In the genomic region with DNA sequence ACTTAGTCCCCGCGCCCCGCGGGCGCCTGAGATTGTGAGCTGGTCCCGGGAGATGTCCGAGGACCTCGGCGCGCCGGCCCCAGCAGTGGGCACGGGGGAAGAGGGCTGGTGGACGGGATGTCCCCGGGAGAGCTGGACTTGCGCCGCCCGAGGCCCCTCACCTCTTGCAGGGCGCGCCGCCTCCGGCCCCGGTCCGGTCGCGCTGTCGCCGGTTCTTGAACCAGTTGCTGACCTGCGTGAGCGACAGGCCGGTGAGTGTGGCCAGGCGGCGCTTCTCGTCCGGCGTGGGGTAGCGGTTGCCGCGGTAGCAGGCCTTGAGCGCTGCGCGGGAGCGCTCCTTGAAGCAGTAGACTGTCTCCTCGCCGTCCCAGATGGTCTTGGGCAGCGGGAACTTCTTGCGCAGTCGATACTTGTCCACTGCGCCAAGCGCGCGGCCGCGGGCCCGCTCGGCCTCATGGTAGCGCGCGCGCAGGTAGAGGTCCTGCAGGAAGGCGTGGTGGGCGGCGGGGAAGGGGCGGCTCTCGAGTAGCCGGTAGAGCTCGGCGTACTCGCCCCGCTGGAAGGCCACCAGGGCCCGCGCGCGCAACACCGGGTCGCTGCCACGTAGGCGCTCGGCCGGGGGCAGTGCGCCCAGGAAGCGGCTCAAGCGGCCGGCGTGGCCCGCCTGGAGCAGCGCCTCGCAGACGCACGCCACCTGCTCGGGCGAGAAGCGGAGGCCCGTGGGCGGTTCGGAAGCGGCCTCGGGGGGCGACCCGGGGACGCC, we compare ENCODE assay signal across 8 cellular contexts. TPM values are rescaled to one million over a fixed set of nuclear protein-coding genes. Genes with fewer than 3 reads are reported as not detected.
A peak's percentile ranks its signal among the peaks of the same experiment; 100 is the strongest.
DNase-seq lines count a peak whose midpoint lies in the region; ATAC-seq and TF ChIP-seq lines count a peak whose summit lies in the region.

No MANE protein-coding gene starts in this region.

- H3K9me3 ChIP-seq in body of pancreas: no peaks in the 10 kb centered on the region
- H3K9me3 ChIP-seq in iPS-20b (ENCODE audit: insufficient read depth, low read depth, low read length): no peaks in the 10 kb centered on the region
- no peaks in the 10 kb centered on the region for H3K9me3 ChIP-seq in skeletal muscle tissue (ENCODE audit: control insufficient read depth in 3 of 3, low read length in 3 of 3)

- 1% methylated on average over 98 of the region's 100 CpGs; no CpG with 5 or more reads in 1 of the 2 donors for WGBS in body of pancreas, 2 donors

- peak overlapping the region; percentile 93 to 98 (median 98) for H3K27ac ChIP-seq in body of pancreas
- H3K27ac ChIP-seq in iPS-20b (ENCODE audit: low read length): no peak overlapping the region
- peak overlapping the region; percentile 93 for H3K27ac ChIP-seq in skeletal muscle tissue (ENCODE audit: low read depth, low read length)

- H3K27ac Mint-ChIP-seq in activated CD4-positive, alpha-beta T cell treated with anti-CD3 and anti-CD28 coated beads, Interleukin-2, amount 10 ng/mL, durations not matched to agents 24 days and 14 days: no peak overlapping the region

- peak; percentile 6 for ATAC-seq in body of pancreas

- H3K36me3 ChIP-seq in body of pancreas (replicated peaks in 1 of 2; ENCODE audit: insufficient read depth in 1 of 2, low read depth in 2 of 2) (no peaks in the 10 kb centered on the region), iPS-20b (ENCODE audit: insufficient read depth, low read depth, low read length) (0 out of 2 replicates have a peak, but pooled peaks cover 1% of the 10 kb centered on the region), skeletal muscle tissue (ENCODE audit: control insufficient read depth in 3 of 3, insufficient read depth in 3 of 3, low read length in 3 of 3) (peaks cover 6 to 15% (median 14%) of the 10 kb centered on the region in 3 donors)

- TF ChIP-seq CTCF in body of pancreas (IDR thresholded peaks at IDR 0.05): no peak

- H3K4me1 ChIP-seq in body of pancreas (peaks cover 69% of the 10 kb centered on the region), iPS-20b (ENCODE audit: insufficient read depth, low read length) (peaks cover 16% of the 10 kb centered on the region; the same call in 1 of the 2 replicates), skeletal muscle tissue (ENCODE audit: control insufficient read depth in 3 of 3, insufficient read depth in 3 of 3, low read length in 3 of 3) (peaks cover 46 to 73% (median 53%) of the 10 kb centered on the region in 3 donors)

- peaks cover 12% of the 10 kb centered on the region for H3K4me1 Mint-ChIP-seq in activated CD4-positive, alpha-beta T cell treated with anti-CD3 and anti-CD28 coated beads, Interleukin-2, amount 10 ng/mL, durations not matched to agents 24 days and 14 days

- peaks cover 25% of the 10 kb centered on the region for H3K27me3 Mint-ChIP-seq in activated CD4-positive, alpha-beta T cell treated with anti-CD3 and anti-CD28 coated beads, Interleukin-2, amount 10 ng/mL, durations not matched to agents 24 days and 14 days

- no peaks in the 10 kb centered on the region for H3K9me3 Mint-ChIP-seq in activated CD4-positive, alpha-beta T cell treated with anti-CD3 and anti-CD28 coated beads, Interleukin-2, amount 10 ng/mL, durations not matched to agents 24 days and 14 days

- H3K9ac ChIP-seq in iPS-20b (ENCODE audit: low read depth, low read length): peak overlapping the region; percentile 100; the same call in 1 of the 2 replicates
- peak overlapping the region; percentile 81 to 92 (median 90) for H3K9ac ChIP-seq in skeletal muscle tissue (ENCODE audit: low read depth in 1 of 3, low read length in 3 of 3)

- H3K4me3 ChIP-seq in body of pancreas (peak overlapping the region; percentile 60 to 80), iPS-20b (ENCODE audit: low read length) (peak overlapping the region; percentile 96), skeletal muscle tissue (ENCODE audit: low read length in 3 of 3) (peak overlapping the region; percentile 79 to 91 (median 87))

- DNase-seq in activated CD4-positive, alpha-beta T cell treated with anti-CD3 and anti-CD28 coated beads, Interleukin-2, amount 10 ng/mL, durations not matched to agents 24 days and 14 days: peak; percentile 81
- no peak for DNase-seq in activated CD4-positive, alpha-beta T cell treated with anti-CD3 and anti-CD28 coated beads, Interleukin-2, amount 50 U/mL, for 1 hour
- DNase-seq in NCI-H446 treated with DMSO at 0.1 percent for 48 hours (lab: John Stamatoyannopoulos, UW): peak; percentile 11
- peak; percentile 80 to 86 (median 85) for DNase-seq in body of pancreas
- DNase-seq in cerebellar nuclear complex (lab: John Stamatoyannopoulos, UW): no peak
- no peak for DNase-seq in NK-92 treated with Interleukin-12 subunit alpha and Interleukin-12 subunit beta, amount 100 ng/mL, for 24 hours (lab: John Stamatoyannopoulos, UW)

- H3K27me3 ChIP-seq in body of pancreas (no peaks in the 10 kb centered on the region), iPS-20b (ENCODE audit: insufficient read depth, low read length) (no peaks in the 10 kb centered on the region; the same call in 1 of the 2 replicates), skeletal muscle tissue (ENCODE audit: control insufficient read depth in 3 of 3, insufficient read depth in 3 of 3, low read length in 3 of 3) (no peaks in the 10 kb centered on the region)

- H3K4me3 Mint-ChIP-seq in activated CD4-positive, alpha-beta T cell treated with anti-CD3 and anti-CD28 coated beads, Interleukin-2, amount 10 ng/mL, durations not matched to agents 24 days and 14 days: peak overlapping the region; percentile 75

- TF ChIP-seq POLR2A in body of pancreas (IDR thresholded peaks at IDR 0.05): peak; percentile 57 to 75 (median 74)

- intact Hi-C loops in activated CD4-positive, alpha-beta T cell treated with anti-CD3 and anti-CD28 coated beads, Interleukin-2, amount 10 ng/mL, durations not matched to agents 24 days and 14 days (cut with micrococcal nuclease): loop anchor here (2.0 kb wide), 1 partner anchor 37 kb away; a partner anchor contains a TSS
- intact Hi-C loops in body of pancreas (cut with DNase I): no loop called here

- no peaks in the 10 kb centered on the region for H3K36me3 Mint-ChIP-seq in activated CD4-positive, alpha-beta T cell treated with anti-CD3 and anti-CD28 coated beads, Interleukin-2, amount 10 ng/mL, durations not matched to agents 24 days and 14 days (ENCODE audit: low read depth)

RNA-seq across cellular contexts. Expression of a gene that starts 1.0 kb away (rescaled TPM):
- total RNA-seq in activated CD4-positive, alpha-beta T cell treated with anti-CD3 and anti-CD28 coated beads, Interleukin-2, amount 10 ng/mL, durations not matched to agents 24 days and 14 days: 4.3 and 4.8 TPM in 2 replicates
- total RNA-seq in body of pancreas: 10 to 100 TPM; 21.0 to 60.3 TPM
- total RNA-seq in skeletal muscle tissue: 8.4 TPM

RNA-seq across cellular contexts. Expression of a gene that starts 14.2 kb away (rescaled TPM):
- 16.9 and 19.7 TPM in 2 replicates for total RNA-seq in activated CD4-positive, alpha-beta T cell treated with anti-CD3 and anti-CD28 coated beads, Interleukin-2, amount 10 ng/mL, durations not matched to agents 24 days and 14 days
- total RNA-seq in body of pancreas (10 to 100 TPM; 57.9 to 81.4 TPM), skeletal muscle tissue (160 TPM)

RNA-seq across cellular contexts. Expression of a gene that starts 24.6 kb away (rescaled TPM):
- 49.6 and 50.7 TPM in 2 replicates for total RNA-seq in activated CD4-positive, alpha-beta T cell treated with anti-CD3 and anti-CD28 coated beads, Interleukin-2, amount 10 ng/mL, durations not matched to agents 24 days and 14 days
- total RNA-seq in body of pancreas (10 to 100 TPM; 19.7 to 20.4 TPM), skeletal muscle tissue (20.4 TPM)

RNA-seq across cellular contexts. Expression of a gene that starts 34.8 kb away (rescaled TPM):
- total RNA-seq in activated CD4-positive, alpha-beta T cell treated with anti-CD3 and anti-CD28 coated beads, Interleukin-2, amount 10 ng/mL, durations not matched to agents 24 days and 14 days: not detected in 2 replicates
- not detected for total RNA-seq in body of pancreas
- total RNA-seq in skeletal muscle tissue: not detected

RNA-seq across cellular contexts. Expression of a gene that starts 37.4 kb away (rescaled TPM):
- 34.2 and 34.7 TPM in 2 replicates for total RNA-seq in activated CD4-positive, alpha-beta T cell treated with anti-CD3 and anti-CD28 coated beads, Interleukin-2, amount 10 ng/mL, durations not matched to agents 24 days and 14 days
- total RNA-seq in body of pancreas: 10 to 100 TPM in 1 of 2 donors, 1 to 10 TPM in 1; 7.8 to 11.9 TPM
- total RNA-seq in skeletal muscle tissue: 5.7 TPM

Comparison
In these comparisons a context has a peak if more than half of its experiments do, and no peak if none do; other contexts are left out.
1. DNase-seq: peak in activated CD4-positive, alpha-beta T cell treated with anti-CD3 and anti-CD28 coated beads, Interleukin-2, amount 10 ng/mL, durations not matched to agents 24 days and 14 days (single experiment), NCI-H446 treated with DMSO at 0.1 percent for 48 hours (single experiment) and body of pancreas (4 of 4); none in activated CD4-positive, alpha-beta T cell treated with anti-CD3 and anti-CD28 coated beads, Interleukin-2, amount 50 U/mL, for 1 hour (single experiment), cerebellar nuclear complex (0 of 2) and NK-92 treated with Interleukin-12 subunit alpha and Interleukin-12 subunit beta, amount 100 ng/mL, for 24 hours (single experiment).
2. Peak in every context shown above with its lines, with median percentiles within 50 percentile points of each other: H3K4me3 ChIP-seq.